Comparison of ENCODE assay signal across 17 cellular contexts in genomic region chr18:35688757-35689156, GRCh38.
DNase-seq lines count a peak whose midpoint lies in the region; ATAC-seq, FAIRE-seq and TF ChIP-seq lines count a peak whose summit lies in the region.
"Had no signal": no experiment of that assay in that cellular context is flagged by ENCODE, and none has a peak within 500 bp of the region (broad histone marks: within the 10 kb centered on the region; RNA-seq: fewer than 3 reads in every experiment).

No MANE protein-coding gene starts in this region.

- no peak for FAIRE-seq in GM19239 (lab: Jason Lieb, UNC)

- peaks cover 12% of the 10 kb centered on the region for H3K4me1 Mint-ChIP-seq in chondrocyte (ENCODE audit: low read depth)
- H3K4me1 Mint-ChIP-seq: activated naive CD8-positive, alpha-beta T cell treated with anti-CD3 and anti-CD28 coated beads for 36 hours; CD4-positive, alpha-beta memory T cell; nephron had no signal

- no peak overlapping the region for H3K4me3 Mint-ChIP-seq in chondrocyte (ENCODE audit: unreplicated experiment)
- H3K4me3 Mint-ChIP-seq: activated naive CD8-positive, alpha-beta T cell treated with anti-CD3 and anti-CD28 coated beads for 36 hours; CD4-positive, alpha-beta memory T cell; nephron had no signal

- ATAC-seq in GM18502 (IDR thresholded peaks at IDR 0.05; ENCODE audit: poor library complexity, unreplicated experiment): peak; percentile 91
- peak; percentile 89 for ATAC-seq in GM21390 (IDR thresholded peaks at IDR 0.05; ENCODE audit: unreplicated experiment)
- ATAC-seq in HG03097 (IDR thresholded peaks at IDR 0.05; ENCODE audit: low FRiP score, unreplicated experiment): peak; percentile 86

- peaks cover 14% of the 10 kb centered on the region for H3K36me3 Mint-ChIP-seq in chondrocyte (ENCODE audit: low read depth)

- DNase-seq in chondrocyte (ENCODE audit: low spot score): no peak
- DNase-seq in NCI-H524 (lab: John Stamatoyannopoulos, UW): no peak
- no peak for DNase-seq in kidney glomerular epithelial cell (lab: John Stamatoyannopoulos, UW)
- DNase-seq in GM19239 (ENCODE audit: insufficient read length, low spot score): no peak
- DNase-seq in NCI-H1694 (lab: John Stamatoyannopoulos, UW): no peak
- DNase-seq: activated CD4-positive, CD25-positive, alpha-beta regulatory T cell treated with anti-CD3 and anti-CD28 coated beads, Interleukin-2, amount 50 U/mL, for 72 hours; activated naive CD8-positive, alpha-beta T cell treated with anti-CD3 and anti-CD28 coated beads for 36 hours; CD4-positive, alpha-beta memory T cell; effector memory CD4-positive, alpha-beta T cell; GOT3; MV-4-11; stimulated activated CD4-positive, alpha-beta T cell treated with anti-CD3 and anti-CD28 coated beads, Interleukin-2, amount 100 ng/mL, for 48 hours; tibial artery had no signal

- H3K27ac Mint-ChIP-seq in chondrocyte (ENCODE audit: unreplicated experiment): peak overlapping the region; percentile 10
- H3K27ac Mint-ChIP-seq: activated naive CD8-positive, alpha-beta T cell treated with anti-CD3 and anti-CD28 coated beads for 36 hours; CD4-positive, alpha-beta memory T cell; nephron had no signal

- no peaks in the 10 kb centered on the region for H3K27me3 Mint-ChIP-seq in chondrocyte (ENCODE audit: low read depth)
- H3K27me3 Mint-ChIP-seq: activated naive CD8-positive, alpha-beta T cell treated with anti-CD3 and anti-CD28 coated beads for 36 hours; CD4-positive, alpha-beta memory T cell had no signal

- no peak for TF ChIP-seq CTCF in chondrocyte (IDR thresholded peaks at IDR 0.05)

- no peaks in the 10 kb centered on the region for H3K9me3 Mint-ChIP-seq in chondrocyte (ENCODE audit: low read depth)
- H3K9me3 Mint-ChIP-seq: activated naive CD8-positive, alpha-beta T cell treated with anti-CD3 and anti-CD28 coated beads for 36 hours; CD4-positive, alpha-beta memory T cell; nephron had no signal
